Comparison of ENCODE assay signal across 8 cellular contexts in the genomic region with DNA sequence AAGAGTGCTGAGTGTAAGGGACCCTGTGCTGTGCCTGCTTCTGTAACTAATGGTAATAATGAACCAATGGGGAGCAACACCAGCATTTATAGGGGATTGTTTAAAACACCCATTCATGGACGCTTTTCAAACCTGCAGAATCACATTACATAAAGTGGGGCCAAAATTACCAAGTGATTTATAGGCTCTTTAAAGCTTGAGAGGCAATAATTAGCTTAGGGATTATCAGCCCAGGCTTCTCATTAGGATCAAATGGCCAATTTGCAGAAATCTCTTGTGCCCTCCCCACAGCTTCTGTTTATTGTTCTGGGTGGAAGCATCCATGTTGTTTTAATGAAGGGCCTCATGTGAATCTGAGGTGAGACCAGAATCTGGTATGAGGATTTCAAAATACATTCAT.
DNase-seq lines count a peak whose midpoint lies in the region; FAIRE-seq and TF ChIP-seq lines count a peak whose summit lies in the region.
"Not testable (repeated sequence)": the region's sequence is repeated elsewhere in the genome, so short reads cannot be mapped to it uniquely, and the experiment has no call there.

No MANE protein-coding gene starts in this region.

- not testable (repeated sequence) for H3K79me2 ChIP-seq in parathyroid adenoma

- WGBS in endodermal cell (ENCODE audit: insufficient coverage in 1 of 2, insufficient read length in 1 of 2), 2 experiments = 90 to 94% methylated on average over 1 of the region's 1 CpG

- H3K9me3 ChIP-seq in endodermal cell (ENCODE audit: control insufficient read depth, low read length) = peaks cover 23% of the 10 kb centered on the region
- H3K9me3 ChIP-seq in parathyroid adenoma (ENCODE audit: control insufficient read depth, low read length) = not testable (repeated sequence)

- not testable (repeated sequence) for H3K4me3 ChIP-seq in endodermal cell (ENCODE audit: low read length); parathyroid adenoma (ENCODE audit: low read depth, low read length)

- H3K27me3 Mint-ChIP-seq in endodermal cell (ENCODE audit: insufficient read depth) = not testable (repeated sequence)

- H3K4me1 Mint-ChIP-seq in endodermal cell = peaks cover 24% of the 10 kb centered on the region

- peaks cover 11% of the 10 kb centered on the region for H3K4me1 ChIP-seq in endodermal cell (ENCODE audit: control insufficient read depth, insufficient read depth, low read length)
- H3K4me1 ChIP-seq in parathyroid adenoma = not testable (repeated sequence)

- H3K36me3 Mint-ChIP-seq in endodermal cell (ENCODE audit: low read depth) = not testable (repeated sequence)

- peak overlapping the region; percentile 60 for H2AFZ ChIP-seq in parathyroid adenoma

- peak overlapping the region; percentile 91 for H3K27ac Mint-ChIP-seq in endodermal cell

- H3K27me3 ChIP-seq in endodermal cell (ENCODE audit: control insufficient read depth, insufficient read depth, low read length, poor library complexity, severe bottlenecking); parathyroid adenoma (ENCODE audit: control insufficient read depth, insufficient read depth, low read length): not testable (repeated sequence)

- peak; percentile 90 for FAIRE-seq in D721Med (lab: Jason Lieb, UNC)

- H3K4me3 Mint-ChIP-seq in endodermal cell = not testable (repeated sequence)

- H3K27ac ChIP-seq in endodermal cell (ENCODE audit: low read depth, low read length); parathyroid adenoma: not testable (repeated sequence)

- not testable (repeated sequence) for TF ChIP-seq CTCF in D721Med (IDR thresholded peaks at IDR 0.05; ENCODE audit: insufficient read depth, missing control alignments); endodermal cell (conservative IDR thresholded peaks at IDR 0.05); parathyroid adenoma (IDR thresholded peaks at IDR 0.05)

- DNase-seq in D721Med (ENCODE audit: insufficient read length, low spot score); endodermal cell: not testable (repeated sequence)
- DNase-seq in NCI-H1105 treated with DMSO at 0.1 percent for 48 hours (lab: John Stamatoyannopoulos, UW) (peak; percentile 91), NCI-H146 (lab: John Stamatoyannopoulos, UW) (peak; percentile 43), NCI-H69 (lab: John Stamatoyannopoulos, UW) (peak; percentile 95), NCI-H82 (lab: John Stamatoyannopoulos, UW) (peak; percentile 97), SK-N-DZ (ENCODE audit: low spot score) (peak; percentile 75)

- peaks cover 17% of the 10 kb centered on the region for H3K9me3 Mint-ChIP-seq in endodermal cell

- H3K36me3 ChIP-seq in endodermal cell (ENCODE audit: control insufficient read depth, insufficient read depth, low read length); parathyroid adenoma (ENCODE audit: control insufficient read depth, insufficient read depth, low read length): not testable (repeated sequence)

- H3K4me2 ChIP-seq in parathyroid adenoma (ENCODE audit: low read length) = not testable (repeated sequence)

- H3K9ac ChIP-seq in endodermal cell (ENCODE audit: extremely low read depth, low read length, poor library complexity, severe bottlenecking); parathyroid adenoma: not testable (repeated sequence)
